In the genomic region with DNA sequence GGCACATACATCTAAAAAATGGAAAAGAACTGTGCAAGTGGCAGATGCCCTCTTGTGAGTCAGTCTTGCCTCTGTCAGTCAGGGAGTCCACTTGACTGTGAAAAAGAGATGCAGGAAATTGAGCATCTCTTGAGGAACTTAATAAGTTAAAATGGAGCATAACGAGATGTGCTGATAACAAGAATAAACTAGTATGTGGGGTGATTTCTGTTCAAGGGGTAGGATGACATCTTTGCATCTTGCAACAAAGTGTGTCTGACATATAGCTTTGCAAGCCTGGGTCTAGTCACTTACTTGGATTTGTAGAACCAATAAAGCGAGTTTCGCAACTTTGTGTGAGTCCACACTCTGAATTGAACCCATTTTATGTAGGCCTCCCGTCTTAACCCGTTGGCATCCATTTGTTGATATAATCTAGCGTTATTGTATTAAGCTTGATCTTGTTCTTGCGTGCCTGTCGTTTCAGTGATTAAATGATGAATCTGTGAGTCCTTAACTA, we compare ENCODE assay signal across 8 cellular contexts. TPM values are rescaled to one million over a fixed set of nuclear protein-coding genes. Genes with fewer than 3 reads are reported as not detected.
DNase-seq lines count a peak whose midpoint lies in the region; ATAC-seq, FAIRE-seq and TF ChIP-seq lines count a peak whose summit lies in the region.

No MANE protein-coding gene starts in this region.

- H3K4me3 ChIP-seq in vagina, result peak overlapping the region; percentile 82 to 92

- peaks cover 36% of the 10 kb centered on the region for H3K27me3 Mint-ChIP-seq in WTC11 (ENCODE audit: low read depth)

- H3K4me3 Mint-ChIP-seq in WTC11, result peak overlapping the region; percentile 76

- intact Hi-C loops in vagina (cut with DNase I) (loop anchor here (10.0 kb wide), 1 partner anchor 88 kb away; a partner anchor contains a TSS), Right ventricle myocardium superior (cut with DNase I) (no loop called here)

- H3K9me3 ChIP-seq in vagina, result no peaks in the 10 kb centered on the region

- peak; percentile 40 for DNase-seq in stimulated activated CD4-positive, alpha-beta T cell treated with anti-CD3 and anti-CD28 coated beads, Interleukin-15, amount 100 ng/mL, for 24 hours
- DNase-seq in stimulated activated CD4-positive, alpha-beta T cell treated with anti-CD3 and anti-CD28 coated beads, Interleukin-1b, Interleukin-23, amount 100 ng/mL, for 48 hours, result no peak
- DNase-seq in WTC11 (ENCODE audit: low spot score) (no peak), kidney tubule cell (ENCODE audit: low spot score) (peak; percentile 54), vagina (ENCODE audit: extremely low spot score in 2 of 2) (no peak), H54 (ENCODE audit: insufficient read length, low spot score) (no peak), Right ventricle myocardium superior (no peak), iPS-NIHi7 (ENCODE audit: extremely low spot score) (no peak)

- CTCF ChIA-PET in WTC11 (lab: Charles Lee), result interaction anchor here (1.1 kb wide), 1 partner anchor 16 kb away, joined by 3 read pairs; no protein-coding TSS in a partner anchor

- H3K27me3 ChIP-seq in vagina, result no peaks in the 10 kb centered on the region

- TF ChIP-seq CTCF in WTC11 (IDR thresholded peaks at IDR 0.05) (no peak), vagina (IDR thresholded peaks at IDR 0.05) (no peak)

- no peak for FAIRE-seq in H54 (lab: Jason Lieb, UNC)

- no peaks in the 10 kb centered on the region for H3K36me3 ChIP-seq in vagina

- H3K27ac Mint-ChIP-seq in WTC11, result no peak overlapping the region

- no peak for ATAC-seq in WTC11
- no peak for ATAC-seq in Right ventricle myocardium superior (ENCODE audit: poor library complexity)

- TF ChIP-seq POLR2A in vagina (IDR thresholded peaks at IDR 0.05), result no peak
- no peak for TF ChIP-seq POLR2A in H54 (IDR thresholded peaks at IDR 0.05; ENCODE audit: low read depth, low read length)

- H3K4me1 Mint-ChIP-seq in WTC11, result peaks cover 76% of the 10 kb centered on the region

- POLR2A ChIA-PET in WTC11 (lab: Charles Lee), result no interaction called here

- no peaks in the 10 kb centered on the region for H3K36me3 Mint-ChIP-seq in WTC11

- no peaks in the 10 kb centered on the region for H3K9me3 Mint-ChIP-seq in WTC11

- H3K27ac ChIP-seq in vagina, result peak overlapping the region; percentile 97

- peaks cover 83% of the 10 kb centered on the region for H3K4me1 ChIP-seq in vagina

TF ChIP-seq in WTC11, 78 proteins besides CTCF, POLR2A, EP300 and RAD21:
- TF ChIP-seq, protein P1, sequence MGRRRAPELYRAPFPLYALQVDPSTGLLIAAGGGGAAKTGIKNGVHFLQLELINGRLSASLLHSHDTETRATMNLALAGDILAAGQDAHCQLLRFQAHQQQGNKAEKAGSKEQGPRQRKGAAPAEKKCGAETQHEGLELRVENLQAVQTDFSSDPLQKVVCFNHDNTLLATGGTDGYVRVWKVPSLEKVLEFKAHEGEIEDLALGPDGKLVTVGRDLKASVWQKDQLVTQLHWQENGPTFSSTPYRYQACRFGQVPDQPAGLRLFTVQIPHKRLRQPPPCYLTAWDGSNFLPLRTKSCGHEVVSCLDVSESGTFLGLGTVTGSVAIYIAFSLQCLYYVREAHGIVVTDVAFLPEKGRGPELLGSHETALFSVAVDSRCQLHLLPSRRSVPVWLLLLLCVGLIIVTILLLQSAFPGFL (CRISPR knock-in tag; IDR thresholded peaks at IDR 0.05; ENCODE audit: borderline replicate concordance), result no peak
- TF ChIP-seq, protein P2, sequence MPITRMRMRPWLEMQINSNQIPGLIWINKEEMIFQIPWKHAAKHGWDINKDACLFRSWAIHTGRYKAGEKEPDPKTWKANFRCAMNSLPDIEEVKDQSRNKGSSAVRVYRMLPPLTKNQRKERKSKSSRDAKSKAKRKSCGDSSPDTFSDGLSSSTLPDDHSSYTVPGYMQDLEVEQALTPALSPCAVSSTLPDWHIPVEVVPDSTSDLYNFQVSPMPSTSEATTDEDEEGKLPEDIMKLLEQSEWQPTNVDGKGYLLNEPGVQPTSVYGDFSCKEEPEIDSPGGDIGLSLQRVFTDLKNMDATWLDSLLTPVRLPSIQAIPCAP (CRISPR knock-in tag; IDR thresholded peaks at IDR 0.05), result no peak
- TF ChIP-seq, protein P3, sequence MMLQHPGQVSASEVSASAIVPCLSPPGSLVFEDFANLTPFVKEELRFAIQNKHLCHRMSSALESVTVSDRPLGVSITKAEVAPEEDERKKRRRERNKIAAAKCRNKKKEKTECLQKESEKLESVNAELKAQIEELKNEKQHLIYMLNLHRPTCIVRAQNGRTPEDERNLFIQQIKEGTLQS (CRISPR knock-in tag; conservative IDR thresholded peaks at IDR 0.05), result no peak
- TF ChIP-seq ATF1 (CRISPR knock-in tag; IDR thresholded peaks at IDR 0.05), result no peak
- TF ChIP-seq, protein P4, sequence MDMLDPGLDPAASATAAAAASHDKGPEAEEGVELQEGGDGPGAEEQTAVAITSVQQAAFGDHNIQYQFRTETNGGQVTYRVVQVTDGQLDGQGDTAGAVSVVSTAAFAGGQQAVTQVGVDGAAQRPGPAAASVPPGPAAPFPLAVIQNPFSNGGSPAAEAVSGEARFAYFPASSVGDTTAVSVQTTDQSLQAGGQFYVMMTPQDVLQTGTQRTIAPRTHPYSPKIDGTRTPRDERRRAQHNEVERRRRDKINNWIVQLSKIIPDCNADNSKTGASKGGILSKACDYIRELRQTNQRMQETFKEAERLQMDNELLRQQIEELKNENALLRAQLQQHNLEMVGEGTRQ (CRISPR knock-in tag; IDR thresholded peaks at IDR 0.05), result no peak
- no peak for TF ChIP-seq FOXP1 (CRISPR knock-in tag; IDR thresholded peaks at IDR 0.05; ENCODE audit: borderline replicate concordance)
- TF ChIP-seq, protein P5, sequence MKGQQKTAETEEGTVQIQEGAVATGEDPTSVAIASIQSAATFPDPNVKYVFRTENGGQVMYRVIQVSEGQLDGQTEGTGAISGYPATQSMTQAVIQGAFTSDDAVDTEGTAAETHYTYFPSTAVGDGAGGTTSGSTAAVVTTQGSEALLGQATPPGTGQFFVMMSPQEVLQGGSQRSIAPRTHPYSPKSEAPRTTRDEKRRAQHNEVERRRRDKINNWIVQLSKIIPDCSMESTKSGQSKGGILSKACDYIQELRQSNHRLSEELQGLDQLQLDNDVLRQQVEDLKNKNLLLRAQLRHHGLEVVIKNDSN (CRISPR knock-in tag; IDR thresholded peaks at IDR 0.05), result no peak
- TF ChIP-seq, protein P6, sequence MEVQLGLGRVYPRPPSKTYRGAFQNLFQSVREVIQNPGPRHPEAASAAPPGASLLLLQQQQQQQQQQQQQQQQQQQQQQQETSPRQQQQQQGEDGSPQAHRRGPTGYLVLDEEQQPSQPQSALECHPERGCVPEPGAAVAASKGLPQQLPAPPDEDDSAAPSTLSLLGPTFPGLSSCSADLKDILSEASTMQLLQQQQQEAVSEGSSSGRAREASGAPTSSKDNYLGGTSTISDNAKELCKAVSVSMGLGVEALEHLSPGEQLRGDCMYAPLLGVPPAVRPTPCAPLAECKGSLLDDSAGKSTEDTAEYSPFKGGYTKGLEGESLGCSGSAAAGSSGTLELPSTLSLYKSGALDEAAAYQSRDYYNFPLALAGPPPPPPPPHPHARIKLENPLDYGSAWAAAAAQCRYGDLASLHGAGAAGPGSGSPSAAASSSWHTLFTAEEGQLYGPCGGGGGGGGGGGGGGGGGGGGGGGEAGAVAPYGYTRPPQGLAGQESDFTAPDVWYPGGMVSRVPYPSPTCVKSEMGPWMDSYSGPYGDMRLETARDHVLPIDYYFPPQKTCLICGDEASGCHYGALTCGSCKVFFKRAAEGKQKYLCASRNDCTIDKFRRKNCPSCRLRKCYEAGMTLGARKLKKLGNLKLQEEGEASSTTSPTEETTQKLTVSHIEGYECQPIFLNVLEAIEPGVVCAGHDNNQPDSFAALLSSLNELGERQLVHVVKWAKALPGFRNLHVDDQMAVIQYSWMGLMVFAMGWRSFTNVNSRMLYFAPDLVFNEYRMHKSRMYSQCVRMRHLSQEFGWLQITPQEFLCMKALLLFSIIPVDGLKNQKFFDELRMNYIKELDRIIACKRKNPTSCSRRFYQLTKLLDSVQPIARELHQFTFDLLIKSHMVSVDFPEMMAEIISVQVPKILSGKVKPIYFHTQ (CRISPR knock-in tag; IDR thresholded peaks at IDR 0.05), result no peak
- TF ChIP-seq, protein P7, sequence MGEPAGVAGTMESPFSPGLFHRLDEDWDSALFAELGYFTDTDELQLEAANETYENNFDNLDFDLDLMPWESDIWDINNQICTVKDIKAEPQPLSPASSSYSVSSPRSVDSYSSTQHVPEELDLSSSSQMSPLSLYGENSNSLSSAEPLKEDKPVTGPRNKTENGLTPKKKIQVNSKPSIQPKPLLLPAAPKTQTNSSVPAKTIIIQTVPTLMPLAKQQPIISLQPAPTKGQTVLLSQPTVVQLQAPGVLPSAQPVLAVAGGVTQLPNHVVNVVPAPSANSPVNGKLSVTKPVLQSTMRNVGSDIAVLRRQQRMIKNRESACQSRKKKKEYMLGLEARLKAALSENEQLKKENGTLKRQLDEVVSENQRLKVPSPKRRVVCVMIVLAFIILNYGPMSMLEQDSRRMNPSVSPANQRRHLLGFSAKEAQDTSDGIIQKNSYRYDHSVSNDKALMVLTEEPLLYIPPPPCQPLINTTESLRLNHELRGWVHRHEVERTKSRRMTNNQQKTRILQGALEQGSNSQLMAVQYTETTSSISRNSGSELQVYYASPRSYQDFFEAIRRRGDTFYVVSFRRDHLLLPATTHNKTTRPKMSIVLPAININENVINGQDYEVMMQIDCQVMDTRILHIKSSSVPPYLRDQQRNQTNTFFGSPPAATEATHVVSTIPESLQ (CRISPR knock-in tag; IDR thresholded peaks at IDR 0.05), result no peak
- no peak for TF ChIP-seq NFYB (CRISPR knock-in tag; conservative IDR thresholded peaks at IDR 0.05; ENCODE audit: low read depth)
- TF ChIP-seq TEAD1 (CRISPR knock-in tag; IDR thresholded peaks at IDR 0.05), result no peak
- TF ChIP-seq TEAD4 (CRISPR knock-in tag; IDR thresholded peaks at IDR 0.05), result no peak
- TF ChIP-seq SP1 (CRISPR knock-in tag; conservative IDR thresholded peaks at IDR 0.05), result no peak
- TF ChIP-seq ZNF138 (CRISPR knock-in tag; conservative IDR thresholded peaks at IDR 0.05), result no peak
- no peak for TF ChIP-seq ELF4 (CRISPR knock-in tag; IDR thresholded peaks at IDR 0.05; ENCODE audit: low read depth)

RNA-seq across cellular contexts. Expression of a gene that starts 2.2 kb away (rescaled TPM):
- total RNA-seq in WTC11 (2021), result 30.0 to 36.6 TPM (median 30.8 TPM) in 3 replicates
- total RNA-seq in vagina, result 39.5 TPM
- total RNA-seq in Right ventricle myocardium superior, result 15.9 TPM

Comparison
In these comparisons a context has a peak if more than half of its experiments do, and no peak if none do; other contexts are left out.
1. DNase-seq: peak in stimulated activated CD4-positive, alpha-beta T cell treated with anti-CD3 and anti-CD28 coated beads, Interleukin-15, amount 100 ng/mL, for 24 hours (single experiment) and kidney tubule cell (single experiment); none in stimulated activated CD4-positive, alpha-beta T cell treated with anti-CD3 and anti-CD28 coated beads, Interleukin-1b, Interleukin-23, amount 100 ng/mL, for 48 hours (single experiment), WTC11 (single experiment), vagina (0 of 2), H54 (single experiment), Right ventricle myocardium superior (single experiment) and iPS-NIHi7 (single experiment).